8 cellular contexts compared by ENCODE assay signal in the genomic region with DNA sequence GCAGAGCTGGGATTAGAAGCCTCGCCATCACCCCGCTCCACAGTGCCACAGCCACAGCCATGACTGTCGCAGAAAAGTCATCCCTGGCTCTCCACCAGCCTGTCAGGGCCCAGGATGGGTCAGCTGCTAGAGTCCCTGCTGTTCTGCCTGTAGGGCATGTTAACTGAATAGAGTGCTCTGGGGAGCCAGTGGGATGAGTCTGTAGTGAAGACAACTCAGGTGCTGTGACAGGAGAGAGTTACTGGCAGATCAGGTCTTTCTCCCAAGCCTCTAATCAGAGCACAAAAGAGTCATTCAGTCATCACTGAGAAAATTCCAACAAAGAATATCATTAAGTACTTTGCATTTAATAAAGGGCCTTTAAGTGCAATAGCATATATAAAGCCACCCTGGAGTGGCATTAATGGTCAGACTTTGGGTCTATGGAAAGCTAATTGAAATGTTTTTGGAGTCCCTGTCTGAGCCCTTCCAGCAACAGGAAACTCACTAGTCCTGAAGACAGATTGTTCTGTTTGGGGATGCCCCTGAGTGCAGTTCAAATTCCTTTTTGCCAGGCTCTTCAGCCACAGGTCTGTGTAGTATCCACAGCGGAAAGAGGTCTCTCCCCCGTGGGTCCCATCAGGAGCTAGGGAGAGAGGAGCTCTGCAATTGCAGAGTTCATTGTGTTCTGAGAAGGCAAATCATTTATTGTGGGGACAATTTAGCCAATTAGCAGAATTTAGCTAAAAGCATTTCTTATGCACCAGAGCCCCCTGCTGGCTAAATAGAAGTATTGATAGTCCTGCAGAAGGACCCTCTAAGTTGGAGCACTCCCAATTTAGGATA. TPM values are rescaled to one million over a fixed set of nuclear protein-coding genes. Genes with fewer than 3 reads are reported as not detected.
DNase-seq lines count a peak whose midpoint lies in the region; ATAC-seq, FAIRE-seq and TF ChIP-seq lines count a peak whose summit lies in the region.

No MANE protein-coding gene starts in this region.

- H3K4me3 ChIP-seq in BE2C (ENCODE audit: low read depth, low read length) (no peak overlapping the region), ovary (no peak overlapping the region)

- TF ChIP-seq EP300 in ovary (IDR thresholded peaks at IDR 0.05): no peak

- peaks cover 6% of the 10 kb centered on the region; the same call in 1 of the 2 replicates for H3K27me3 ChIP-seq in BE2C
- H3K27me3 ChIP-seq in ovary: no peaks in the 10 kb centered on the region

- TF ChIP-seq POLR2A in GM12892 (IDR thresholded peaks at IDR 0.05; ENCODE audit: low read depth, low read length) (no peak), ovary (IDR thresholded peaks at IDR 0.05) (no peak)

- no peak overlapping the region for H3K27ac ChIP-seq in ovary

- peak; percentile 46 for DNase-seq in BE2C
- no peak for DNase-seq in GM12892 (ENCODE audit: insufficient read length)
- peak; percentile 16 for DNase-seq in NCI-H2107 (lab: John Stamatoyannopoulos, UW)
- peak; percentile 26 to 27 for DNase-seq in activated CD4-positive, alpha-beta T cell treated with anti-CD3 and anti-CD28 coated beads for 4 hours
- DNase-seq in fibroblast of the conjunctiva (ENCODE audit: low read depth): peak; percentile 39
- DNase-seq in ovary: peak in 4 of 5 donors; percentile 11 to 37 (median 18)

- H3K4me1 ChIP-seq in BE2C (peaks cover 1% of the 10 kb centered on the region; the same call in 1 of the 2 replicates), ovary (ENCODE audit: insufficient read depth) (no peaks in the 10 kb centered on the region)

- intact Hi-C loops in ovary (cut with DNase I): loop anchor here in 2 of 4 donors (5.0 to 10.0 kb wide), 2 partner anchors 281 to 432 kb away; no protein-coding TSS in a partner anchor

- TF ChIP-seq CTCF in BE2C (IDR thresholded peaks at IDR 0.05; ENCODE audit: low read depth, low read length): peak; percentile 92
- TF ChIP-seq CTCF in ovary (IDR thresholded peaks at IDR 0.05): peak in 2 of 3 donors; percentile 54 to 72

- peak; percentile 67 for FAIRE-seq in GM12892 (lab: Jason Lieb, UNC)

- 37 to 44% (median 41%) methylated on average over 5 of the region's 5 CpGs for WGBS in ovary, 3 donors

- ATAC-seq in GM19455 (IDR thresholded peaks at IDR 0.05; ENCODE audit: unreplicated experiment) (no peak), HG02981 (IDR thresholded peaks at IDR 0.05; ENCODE audit: unreplicated experiment) (no peak)

- H3K36me3 ChIP-seq in BE2C: no peaks in the 10 kb centered on the region
- H3K36me3 ChIP-seq in ovary: no peaks in the 10 kb centered on the region

- H3K9me3 ChIP-seq in BE2C: no peaks in the 10 kb centered on the region
- H3K9me3 ChIP-seq in ovary: no peaks in the 10 kb centered on the region

RNA-seq across cellular contexts. Expression of a gene that starts 45.2 kb away (rescaled TPM):
- polyA plus RNA-seq in BE2C (2012; ENCODE audit: insufficient read depth, insufficient read length, low read depth): 24.7 TPM
- 1.6 TPM for polyA plus RNA-seq in GM12892 (2012; ENCODE audit: missing spikeins)
- total RNA-seq in ovary: 10 to 100 TPM in 1 of 7 donors, 1 to 10 TPM in 6; 3.9 to 17.5 (median 7.7) TPM
- 10 to 100 TPM in 1 of 2 donors, 1 to 10 TPM in 1; 6.0 to 20.3 TPM for polyA plus RNA-seq in ovary
